1 cellular context compared by ENCODE assay signal in the genomic region with DNA sequence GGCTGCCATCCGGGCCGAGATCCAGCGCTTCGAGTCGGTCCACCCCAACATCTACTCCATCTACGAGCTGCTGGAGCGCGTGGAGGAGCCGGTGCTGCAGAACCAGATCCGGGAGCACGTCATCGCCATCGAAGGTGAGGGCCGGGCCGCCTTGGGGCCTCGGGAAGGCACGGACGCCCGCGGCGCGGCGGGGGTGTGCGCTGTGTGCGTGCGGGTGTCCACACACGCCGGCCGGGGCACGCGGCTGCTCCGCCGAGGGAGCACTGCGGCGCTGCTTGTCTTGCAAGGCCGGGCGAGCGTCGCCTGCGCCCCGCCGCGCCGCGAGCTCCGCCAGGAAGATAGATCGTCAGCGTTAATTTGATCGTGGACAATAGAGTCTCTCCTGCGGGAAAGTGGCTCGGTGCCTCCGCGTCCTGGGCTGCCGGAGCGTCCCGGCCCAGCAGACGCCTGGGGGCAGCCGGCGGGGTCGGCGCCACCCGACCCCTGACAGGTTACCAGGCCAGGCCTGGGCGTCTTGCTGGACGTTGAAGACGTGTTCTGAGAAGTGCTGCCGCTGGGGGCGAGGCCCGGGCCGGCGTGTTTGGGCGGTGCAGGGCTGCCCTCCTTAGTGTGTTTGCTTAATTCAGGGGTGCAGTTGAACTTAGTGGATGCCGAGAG.
TF ChIP-seq lines count a peak whose summit lies in the region.

No MANE protein-coding gene starts in this region.

TF ChIP-seq in HepG2, 621 proteins besides CTCF, POLR2A, EP300 and RAD21 (continued from another document and continues in another):
- TF ChIP-seq, protein P1, sequence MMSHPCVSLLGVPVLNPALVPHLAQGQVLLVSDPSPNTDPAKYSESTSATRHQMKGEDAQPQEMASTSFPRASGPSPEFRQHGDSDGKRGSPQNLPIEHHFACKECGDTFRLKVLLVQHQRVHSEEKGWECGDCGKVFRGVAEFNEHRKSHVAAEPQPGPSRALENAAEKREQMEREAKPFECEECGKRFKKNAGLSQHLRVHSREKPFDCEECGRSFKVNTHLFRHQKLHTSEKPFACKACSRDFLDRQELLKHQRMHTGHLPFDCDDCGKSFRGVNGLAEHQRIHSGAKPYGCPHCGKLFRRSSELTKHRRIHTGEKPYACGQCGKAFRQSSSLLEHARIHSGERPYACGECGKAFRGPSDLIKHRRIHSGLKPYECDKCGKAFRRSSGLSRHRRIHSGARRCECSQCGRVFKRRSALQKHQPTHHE (CRISPR knock-in tag; IDR thresholded peaks at IDR 0.05; ENCODE audit: borderline replicate concordance) = peak; percentile 52; the same call in 1 of the 2 replicates
- TF ChIP-seq, protein P2, sequence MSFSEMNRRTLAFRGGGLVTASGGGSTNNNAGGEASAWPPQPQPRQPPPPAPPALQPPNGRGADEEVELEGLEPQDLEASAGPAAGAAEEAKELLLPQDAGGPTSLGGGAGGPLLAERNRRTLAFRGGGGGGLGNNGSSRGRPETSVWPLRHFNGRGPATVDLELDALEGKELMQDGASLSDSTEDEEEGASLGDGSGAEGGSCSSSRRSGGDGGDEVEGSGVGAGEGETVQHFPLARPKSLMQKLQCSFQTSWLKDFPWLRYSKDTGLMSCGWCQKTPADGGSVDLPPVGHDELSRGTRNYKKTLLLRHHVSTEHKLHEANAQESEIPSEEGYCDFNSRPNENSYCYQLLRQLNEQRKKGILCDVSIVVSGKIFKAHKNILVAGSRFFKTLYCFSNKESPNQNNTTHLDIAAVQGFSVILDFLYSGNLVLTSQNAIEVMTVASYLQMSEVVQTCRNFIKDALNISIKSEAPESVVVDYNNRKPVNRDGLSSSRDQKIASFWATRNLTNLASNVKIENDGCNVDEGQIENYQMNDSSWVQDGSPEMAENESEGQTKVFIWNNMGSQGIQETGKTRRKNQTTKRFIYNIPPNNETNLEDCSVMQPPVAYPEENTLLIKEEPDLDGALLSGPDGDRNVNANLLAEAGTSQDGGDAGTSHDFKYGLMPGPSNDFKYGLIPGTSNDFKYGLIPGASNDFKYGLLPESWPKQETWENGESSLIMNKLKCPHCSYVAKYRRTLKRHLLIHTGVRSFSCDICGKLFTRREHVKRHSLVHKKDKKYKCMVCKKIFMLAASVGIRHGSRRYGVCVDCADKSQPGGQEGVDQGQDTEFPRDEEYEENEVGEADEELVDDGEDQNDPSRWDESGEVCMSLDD (CRISPR knock-in tag; IDR thresholded peaks at IDR 0.05; ENCODE audit: borderline replicate concordance) = peak; percentile 69; the same call in 1 of the 2 replicates
- TF ChIP-seq SP4 (CRISPR knock-in tag; IDR thresholded peaks at IDR 0.05) = no peak; the same call in 1 of the 2 replicates
- no peak for TF ChIP-seq ZNF382 (CRISPR knock-in tag; IDR thresholded peaks at IDR 0.05; ENCODE audit: borderline replicate concordance)
- TF ChIP-seq ZNF839 (CRISPR knock-in tag; IDR thresholded peaks at IDR 0.05; ENCODE audit: borderline replicate concordance) = no peak
- TF ChIP-seq ZNF260 (CRISPR knock-in tag; IDR thresholded peaks at IDR 0.05; ENCODE audit: borderline replicate concordance, low read depth) = no peak
- peak; percentile 27; the same call in 1 of the 2 replicates for TF ChIP-seq PHF21A (CRISPR knock-in tag; IDR thresholded peaks at IDR 0.05)
- no peak for TF ChIP-seq TARDBP (CRISPR knock-in tag; IDR thresholded peaks at IDR 0.05)
- TF ChIP-seq NFKB2 (CRISPR knock-in tag; IDR thresholded peaks at IDR 0.05; ENCODE audit: borderline replicate concordance) = peak; percentile 60; the same call in 1 of the 2 replicates
- no peak; the same call in 1 of the 2 replicates for TF ChIP-seq ZNF230 (CRISPR knock-in tag; IDR thresholded peaks at IDR 0.05)
- TF ChIP-seq HOXA5 (CRISPR knock-in tag; IDR thresholded peaks at IDR 0.05) = no peak
- no peak for TF ChIP-seq ZNF101 (CRISPR knock-in tag; IDR thresholded peaks at IDR 0.05; ENCODE audit: borderline replicate concordance, low read depth)
- peak; percentile 92 for TF ChIP-seq ZNF263 (CRISPR knock-in tag; IDR thresholded peaks at IDR 0.05)
- TF ChIP-seq ZNF816 (CRISPR knock-in tag; IDR thresholded peaks at IDR 0.05; ENCODE audit: borderline replicate concordance) = no peak
- TF ChIP-seq ZNF10 (CRISPR knock-in tag; IDR thresholded peaks at IDR 0.05; ENCODE audit: borderline replicate concordance, low read depth) = no peak
- TF ChIP-seq MATR3 (CRISPR knock-in tag; IDR thresholded peaks at IDR 0.05) = no peak
- no peak for TF ChIP-seq ZNF225 (CRISPR knock-in tag; IDR thresholded peaks at IDR 0.05)
- no peak for TF ChIP-seq ZBTB1 (CRISPR knock-in tag; IDR thresholded peaks at IDR 0.05; ENCODE audit: borderline replicate concordance)
- TF ChIP-seq FOSL2 (CRISPR knock-in tag; IDR thresholded peaks at IDR 0.05) = no peak
- no peak for TF ChIP-seq ZNF773 (CRISPR knock-in tag; IDR thresholded peaks at IDR 0.05; ENCODE audit: borderline replicate concordance)
- no peak for TF ChIP-seq HMG20B (CRISPR knock-in tag; conservative IDR thresholded peaks at IDR 0.05)
- TF ChIP-seq, protein P3, sequence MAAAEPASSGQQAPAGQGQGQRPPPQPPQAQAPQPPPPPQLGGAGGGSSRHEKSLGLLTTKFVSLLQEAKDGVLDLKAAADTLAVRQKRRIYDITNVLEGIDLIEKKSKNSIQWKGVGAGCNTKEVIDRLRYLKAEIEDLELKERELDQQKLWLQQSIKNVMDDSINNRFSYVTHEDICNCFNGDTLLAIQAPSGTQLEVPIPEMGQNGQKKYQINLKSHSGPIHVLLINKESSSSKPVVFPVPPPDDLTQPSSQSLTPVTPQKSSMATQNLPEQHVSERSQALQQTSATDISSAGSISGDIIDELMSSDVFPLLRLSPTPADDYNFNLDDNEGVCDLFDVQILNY (CRISPR knock-in tag; conservative IDR thresholded peaks at IDR 0.05) = no peak
- TF ChIP-seq ZNF746 (CRISPR knock-in tag; IDR thresholded peaks at IDR 0.05) = no peak
- no peak for TF ChIP-seq MIXL1 (CRISPR knock-in tag; IDR thresholded peaks at IDR 0.05)
- no peak; the same call in 1 of the 2 replicates for TF ChIP-seq NFYC (CRISPR knock-in tag; IDR thresholded peaks at IDR 0.05)
- TF ChIP-seq GTF2F1 (IDR thresholded peaks at IDR 0.05; ENCODE audit: low read length) = no peak
- no peak for TF ChIP-seq ZNF792 (CRISPR knock-in tag; IDR thresholded peaks at IDR 0.05)
- no peak for TF ChIP-seq ZNF326 (CRISPR knock-in tag; IDR thresholded peaks at IDR 0.05; ENCODE audit: borderline replicate concordance)
- TF ChIP-seq MAFF (IDR thresholded peaks at IDR 0.05; ENCODE audit: low read depth, low read length) = no peak
- TF ChIP-seq SP140L (CRISPR knock-in tag; IDR thresholded peaks at IDR 0.05; ENCODE audit: borderline replicate concordance) = no peak
- TF ChIP-seq ISX (CRISPR knock-in tag; conservative IDR thresholded peaks at IDR 0.05) = no peak
- no peak for TF ChIP-seq FOXA3 (CRISPR knock-in tag; IDR thresholded peaks at IDR 0.05)
- no peak for TF ChIP-seq ZNF775 (CRISPR knock-in tag; IDR thresholded peaks at IDR 0.05; ENCODE audit: borderline replicate concordance)
- no peak; the same call in 1 of the 2 replicates for TF ChIP-seq ZNF558 (CRISPR knock-in tag; IDR thresholded peaks at IDR 0.05; ENCODE audit: borderline replicate concordance)
- no peak for TF ChIP-seq NR2F1 (CRISPR knock-in tag; IDR thresholded peaks at IDR 0.05)
- TF ChIP-seq, protein P4, sequence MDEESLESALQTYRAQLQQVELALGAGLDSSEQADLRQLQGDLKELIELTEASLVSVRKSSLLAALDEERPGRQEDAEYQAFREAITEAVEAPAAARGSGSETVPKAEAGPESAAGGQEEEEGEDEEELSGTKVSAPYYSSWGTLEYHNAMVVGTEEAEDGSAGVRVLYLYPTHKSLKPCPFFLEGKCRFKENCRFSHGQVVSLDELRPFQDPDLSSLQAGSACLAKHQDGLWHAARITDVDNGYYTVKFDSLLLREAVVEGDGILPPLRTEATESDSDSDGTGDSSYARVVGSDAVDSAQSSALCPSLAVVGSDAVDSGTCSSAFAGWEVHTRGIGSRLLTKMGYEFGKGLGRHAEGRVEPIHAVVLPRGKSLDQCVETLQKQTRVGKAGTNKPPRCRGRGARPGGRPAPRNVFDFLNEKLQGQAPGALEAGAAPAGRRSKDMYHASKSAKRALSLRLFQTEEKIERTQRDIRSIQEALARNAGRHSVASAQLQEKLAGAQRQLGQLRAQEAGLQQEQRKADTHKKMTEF (CRISPR knock-in tag; IDR thresholded peaks at IDR 0.05) = 0 out of 2 replicates have a peak, but pooled peaks have one; percentile 20
- no peak for TF ChIP-seq GATAD2A (CRISPR knock-in tag; IDR thresholded peaks at IDR 0.05)
- no peak for TF ChIP-seq ZNF30 (CRISPR knock-in tag; IDR thresholded peaks at IDR 0.05)
- TF ChIP-seq, protein P5, sequence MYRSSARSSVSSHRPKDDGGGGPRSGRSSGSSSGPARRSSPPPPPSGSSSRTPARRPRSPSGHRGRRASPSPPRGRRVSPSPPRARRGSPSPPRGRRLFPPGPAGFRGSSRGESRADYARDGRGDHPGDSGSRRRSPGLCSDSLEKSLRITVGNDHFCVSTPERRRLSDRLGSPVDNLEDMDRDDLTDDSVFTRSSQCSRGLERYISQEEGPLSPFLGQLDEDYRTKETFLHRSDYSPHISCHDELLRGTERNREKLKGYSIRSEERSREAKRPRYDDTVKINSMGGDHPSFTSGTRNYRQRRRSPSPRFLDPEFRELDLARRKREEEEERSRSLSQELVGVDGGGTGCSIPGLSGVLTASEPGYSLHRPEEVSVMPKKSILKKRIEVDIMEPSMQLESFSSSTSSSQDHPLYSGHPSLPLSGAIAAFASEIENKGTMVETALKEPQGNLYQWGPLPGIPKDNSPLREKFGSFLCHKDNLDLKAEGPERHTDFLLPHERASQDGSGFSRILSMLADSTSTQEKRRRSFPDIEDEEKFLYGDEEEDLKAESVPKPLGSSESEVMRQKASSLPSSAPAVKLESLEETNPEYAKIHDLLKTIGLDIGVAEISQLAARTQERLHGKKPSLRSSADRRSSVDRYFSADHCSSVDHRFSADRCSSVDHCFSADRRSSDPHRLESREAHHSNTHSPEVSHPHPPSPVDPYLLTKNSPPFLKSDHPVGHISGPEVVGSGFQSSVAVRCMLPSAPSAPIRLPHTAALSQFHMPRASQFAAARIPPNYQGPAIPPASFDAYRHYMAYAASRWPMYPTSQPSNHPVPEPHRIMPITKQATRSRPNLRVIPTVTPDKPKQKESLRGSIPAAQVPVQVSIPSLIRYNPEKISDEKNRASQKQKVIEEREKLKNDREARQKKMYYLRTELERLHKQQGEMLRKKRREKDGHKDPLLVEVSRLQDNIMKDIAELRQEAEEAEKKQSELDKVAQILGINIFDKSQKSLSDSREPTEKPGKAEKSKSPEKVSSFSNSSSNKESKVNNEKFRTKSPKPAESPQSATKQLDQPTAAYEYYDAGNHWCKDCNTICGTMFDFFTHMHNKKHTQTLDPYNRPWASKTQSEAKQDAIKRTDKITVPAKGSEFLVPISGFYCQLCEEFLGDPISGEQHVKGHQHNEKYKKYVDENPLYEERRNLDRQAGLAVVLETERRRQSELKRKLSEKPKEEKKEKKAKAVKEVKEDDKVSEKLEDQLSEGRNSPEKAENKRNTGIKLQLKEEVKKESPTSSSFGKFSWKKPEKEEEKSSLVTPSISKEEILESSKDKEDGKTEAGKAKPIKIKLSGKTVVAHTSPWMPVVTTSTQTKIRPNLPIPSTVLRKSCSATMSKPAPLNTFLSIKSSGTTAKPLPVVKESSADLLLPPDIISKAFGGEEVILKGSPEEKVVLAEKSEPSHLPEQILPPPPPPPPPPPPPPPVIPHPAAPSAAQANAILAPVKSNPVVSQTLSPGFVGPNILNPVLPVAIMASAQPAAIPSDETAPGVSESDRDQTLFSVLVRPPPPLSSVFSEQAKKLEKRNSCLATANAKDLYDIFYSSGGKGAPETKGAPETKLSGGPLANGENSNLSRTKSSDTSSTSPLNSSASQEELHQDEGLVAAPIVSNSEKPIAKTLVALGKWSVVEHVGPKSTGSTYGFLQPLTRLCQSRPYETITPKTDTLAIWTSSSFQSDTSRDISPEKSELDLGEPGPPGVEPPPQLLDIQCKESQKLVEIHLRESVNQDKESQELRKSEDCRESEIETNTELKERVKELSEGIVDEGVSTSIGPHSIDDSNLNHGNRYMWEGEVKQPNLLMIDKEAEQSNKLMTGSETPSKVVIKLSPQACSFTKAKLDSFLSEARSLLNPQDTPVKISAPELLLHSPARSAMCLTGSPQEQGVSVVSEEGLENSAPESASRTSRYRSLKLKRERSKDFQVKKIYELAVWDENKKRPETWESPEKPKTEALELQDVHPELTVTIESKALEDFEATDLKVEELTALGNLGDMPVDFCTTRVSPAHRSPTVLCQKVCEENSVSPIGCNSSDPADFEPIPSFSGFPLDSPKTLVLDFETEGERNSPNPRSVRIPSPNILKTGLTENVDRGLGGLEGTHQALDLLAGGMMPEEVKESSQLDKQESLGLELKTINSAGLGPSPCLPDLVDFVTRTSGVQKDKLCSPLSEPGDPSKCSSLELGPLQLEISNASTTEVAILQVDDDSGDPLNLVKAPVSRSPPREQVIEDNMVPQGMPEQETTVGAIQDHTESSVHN (CRISPR knock-in tag; IDR thresholded peaks at IDR 0.05) = 0 out of 2 replicates have a peak, but pooled peaks have one; percentile 12
- TF ChIP-seq HNF4G (IDR thresholded peaks at IDR 0.05; ENCODE audit: borderline replicate concordance, low read depth, low read length) = no peak
- no peak for TF ChIP-seq HNF4G (CRISPR knock-in tag; IDR thresholded peaks at IDR 0.05; ENCODE audit: borderline replicate concordance, low read depth)
- TF ChIP-seq, protein P6, sequence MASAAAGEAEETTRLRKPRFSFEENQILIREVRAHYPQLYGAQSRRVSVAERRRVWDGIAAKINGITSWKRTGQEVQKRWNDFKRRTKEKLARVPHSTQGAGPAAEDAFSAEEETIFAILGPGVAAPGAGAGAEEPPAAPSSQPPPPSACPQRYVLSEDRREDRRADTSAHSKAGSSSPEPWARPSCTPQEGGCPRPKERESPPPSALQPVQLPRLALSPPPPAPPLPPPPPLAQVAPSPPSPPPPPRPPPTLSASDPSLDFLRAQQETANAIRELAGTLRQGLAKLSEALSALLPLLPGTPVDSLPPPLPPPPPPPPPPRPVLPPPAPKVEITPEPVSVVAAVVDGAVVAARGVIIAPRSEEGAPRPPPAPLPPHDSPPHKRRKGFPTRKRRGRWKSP (CRISPR knock-in tag; IDR thresholded peaks at IDR 0.05) = no peak
- TF ChIP-seq, protein P7, sequence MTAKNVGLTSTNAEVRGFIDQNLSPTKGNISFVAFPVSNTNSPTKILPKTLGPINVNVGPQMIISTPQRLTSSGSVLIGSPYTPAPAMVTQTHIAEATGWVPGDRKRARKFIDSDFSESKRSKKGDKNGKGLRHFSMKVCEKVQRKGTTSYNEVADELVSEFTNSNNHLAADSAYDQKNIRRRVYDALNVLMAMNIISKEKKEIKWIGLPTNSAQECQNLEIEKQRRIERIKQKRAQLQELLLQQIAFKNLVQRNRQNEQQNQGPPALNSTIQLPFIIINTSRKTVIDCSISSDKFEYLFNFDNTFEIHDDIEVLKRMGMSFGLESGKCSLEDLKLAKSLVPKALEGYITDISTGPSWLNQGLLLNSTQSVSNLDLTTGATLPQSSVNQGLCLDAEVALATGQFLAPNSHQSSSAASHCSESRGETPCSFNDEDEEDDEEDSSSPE (CRISPR knock-in tag; IDR thresholded peaks at IDR 0.05) = no peak
- TF ChIP-seq ZNF468 (CRISPR knock-in tag; IDR thresholded peaks at IDR 0.05) = peak; percentile 79; the same call in 1 of the 2 replicates
